In the genomic region with DNA sequence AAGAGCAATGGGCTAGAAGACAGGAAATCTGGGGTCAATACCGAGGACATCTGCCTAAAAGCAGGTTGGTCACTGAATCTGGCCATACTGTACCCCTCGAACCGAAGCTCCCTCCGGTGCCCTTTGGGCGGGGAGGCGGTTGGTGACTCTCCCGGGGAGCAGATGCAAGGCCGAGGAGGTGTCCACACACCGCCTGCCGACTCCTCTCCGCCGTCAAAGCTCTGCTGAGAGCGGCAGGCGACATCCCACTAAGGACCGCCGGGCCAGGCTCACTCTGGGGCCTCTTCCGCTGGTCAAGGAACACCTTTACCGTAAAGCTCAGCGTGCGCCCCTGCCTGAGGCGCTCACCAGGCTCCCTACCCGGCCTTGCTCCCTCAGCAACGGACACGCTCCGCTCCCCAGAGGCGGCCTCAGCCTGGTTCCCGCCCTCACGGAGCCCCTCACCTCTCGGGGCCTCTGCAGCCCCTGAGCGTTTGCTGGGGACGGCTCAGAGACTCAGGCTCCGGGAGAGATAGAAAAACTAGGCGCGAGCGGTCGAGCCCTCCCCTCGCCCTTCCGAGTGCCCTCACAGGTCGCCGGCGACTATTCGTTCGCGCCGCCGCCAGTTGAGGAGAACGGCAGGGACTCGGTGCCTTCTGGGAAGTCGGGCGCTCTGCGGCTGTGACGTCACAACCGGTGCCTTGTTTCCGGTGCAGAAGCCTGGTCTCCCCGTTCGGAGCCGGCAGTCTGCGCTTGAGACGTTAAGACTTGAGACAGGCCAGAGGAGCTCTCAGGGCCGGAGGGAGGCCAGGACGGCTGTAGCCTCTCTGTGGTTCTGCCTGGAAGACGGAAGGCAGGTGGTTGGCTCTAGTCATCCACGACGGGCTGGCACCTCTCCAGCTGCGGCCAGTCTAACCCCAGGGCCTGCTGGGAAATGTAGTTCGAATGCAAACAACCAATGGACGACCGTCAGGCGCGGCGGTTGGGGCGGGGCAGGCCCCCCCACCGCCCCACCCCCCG, we compare ENCODE assay signal across 8 cellular contexts. TPM values are rescaled to one million over a fixed set of nuclear protein-coding genes. Genes with fewer than 3 reads are reported as not detected.
DNase-seq lines count a peak whose midpoint lies in the region; ATAC-seq and TF ChIP-seq lines count a peak whose summit lies in the region.

A gene with protein sequence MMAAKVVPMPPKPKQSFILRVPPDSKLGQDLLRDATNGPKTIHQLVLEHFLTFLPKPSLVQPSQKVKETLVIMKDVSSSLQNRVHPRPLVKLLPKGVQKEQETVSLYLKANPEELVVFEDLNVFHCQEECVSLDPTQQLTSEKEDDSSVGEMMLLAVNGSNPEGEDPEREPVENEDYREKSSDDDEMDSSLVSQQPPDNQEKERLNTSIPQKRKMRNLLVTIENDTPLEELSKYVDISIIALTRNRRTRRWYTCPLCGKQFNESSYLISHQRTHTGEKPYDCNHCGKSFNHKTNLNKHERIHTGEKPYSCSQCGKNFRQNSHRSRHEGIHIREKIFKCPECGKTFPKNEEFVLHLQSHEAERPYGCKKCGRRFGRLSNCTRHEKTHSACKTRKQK (minus strand): TSS at position 616 of the 999 bp plus-strand sequence. CDS start 1,403 bp downstream, outside the sequence.

- peaks cover 49% of the 10 kb centered on the region for H3K36me3 Mint-ChIP-seq in activated T-helper 17 cell treated with anti-CD3 and anti-CD28 coated beads, Interleukin-2, amount 50 U/mL, for 72 hours (ENCODE audit: low read depth)
- H3K36me3 Mint-ChIP-seq in naive thymus-derived CD8-positive, alpha-beta T cell = peaks cover 23 to 37% (median 37%) of the 10 kb centered on the region in 3 donors
- H3K36me3 Mint-ChIP-seq in stimulated activated naive B cell treated with anti-CD40 and anti-IgM and Interleukin-4, amounts not matched to agents 10 μg/mL and 1 μg/mL and 100 μg/mL, for 72 hours = peaks cover 42 to 47% of the 10 kb centered on the region in 2 donors

- H3K27me3 Mint-ChIP-seq in activated T-helper 17 cell treated with anti-CD3 and anti-CD28 coated beads, Interleukin-2, amount 50 U/mL, for 72 hours = no peaks in the 10 kb centered on the region
- H3K27me3 Mint-ChIP-seq in naive thymus-derived CD8-positive, alpha-beta T cell = no peaks in the 10 kb centered on the region
- no peaks in the 10 kb centered on the region for H3K27me3 Mint-ChIP-seq in stimulated activated naive B cell treated with anti-CD40 and anti-IgM and Interleukin-4, amounts not matched to agents 10 μg/mL and 1 μg/mL and 100 μg/mL, for 72 hours

- H3K9me3 Mint-ChIP-seq in activated T-helper 17 cell treated with anti-CD3 and anti-CD28 coated beads, Interleukin-2, amount 50 U/mL, for 72 hours = peaks cover 9% of the 10 kb centered on the region
- peaks cover 0 to 16% (median 11%) of the 10 kb centered on the region in 9 donors for H3K9me3 Mint-ChIP-seq in naive thymus-derived CD8-positive, alpha-beta T cell
- H3K9me3 Mint-ChIP-seq in stimulated activated naive B cell treated with anti-CD40 and anti-IgM and Interleukin-4, amounts not matched to agents 10 μg/mL and 1 μg/mL and 100 μg/mL, for 72 hours = peaks cover 9 to 10% of the 10 kb centered on the region in 2 donors

- peaks cover 13% of the 10 kb centered on the region for H3K4me1 Mint-ChIP-seq in activated T-helper 17 cell treated with anti-CD3 and anti-CD28 coated beads, Interleukin-2, amount 50 U/mL, for 72 hours
- peaks cover 18 to 39% (median 34%) of the 10 kb centered on the region in 4 donors for H3K4me1 Mint-ChIP-seq in naive thymus-derived CD8-positive, alpha-beta T cell
- H3K4me1 Mint-ChIP-seq in stimulated activated naive B cell treated with anti-CD40 and anti-IgM and Interleukin-4, amounts not matched to agents 10 μg/mL and 1 μg/mL and 100 μg/mL, for 72 hours = peaks cover 15 to 17% of the 10 kb centered on the region in 2 donors

- peak within 1 kb of the TSS; percentile 94 for H3K27ac ChIP-seq in RWPE1

- no peak for TF ChIP-seq CTCF in RWPE1 (conservative IDR thresholded peaks at IDR 0.05; ENCODE audit: low read depth)
- TF ChIP-seq CTCF in fibroblast of mammary gland (conservative IDR thresholded peaks at IDR 0.05; ENCODE audit: control insufficient read depth, insufficient read depth, low read depth, low read length) = no peak

- CTCF ChIA-PET in RWPE1 (lab: Yijun Ruan, JAX) = interaction anchor here (0.6 to 0.8 kb wide), 3 partner anchors 16 to 422 kb away, joined by 3 to 5 read pairs (median 3); no protein-coding TSS in a partner anchor

- peak within 1 kb of the TSS; percentile 82 for H3K4me3 Mint-ChIP-seq in activated T-helper 17 cell treated with anti-CD3 and anti-CD28 coated beads, Interleukin-2, amount 50 U/mL, for 72 hours
- H3K4me3 Mint-ChIP-seq in naive thymus-derived CD8-positive, alpha-beta T cell = peak within 1 kb of the TSS; percentile 92 to 99 (median 95)
- H3K4me3 Mint-ChIP-seq in stimulated activated naive B cell treated with anti-CD40 and anti-IgM and Interleukin-4, amounts not matched to agents 10 μg/mL and 1 μg/mL and 100 μg/mL, for 72 hours = peak within 1 kb of the TSS; percentile 93 to 98

- peak within 1 kb of the TSS; percentile 96 for H3K4me3 ChIP-seq in fibroblast of mammary gland (ENCODE audit: control insufficient read depth, low read depth, low read length)

- POLR2A ChIA-PET in RWPE1 (lab: Yijun Ruan, JAX; ENCODE audit: low non-redundant PET) = interaction anchor here (0.5 to 1.2 kb wide), 3 partner anchors 9 to 55 kb away, joined by 4 to 5 read pairs (median 5); no protein-coding TSS in a partner anchor
- POLR2A ChIA-PET in naive thymus-derived CD8-positive, alpha-beta T cell (lab: Charles Lee) = interaction anchor here (0.6 to 4.0 kb wide), 23 partner anchors 9 to 222 kb away, joined by 3 to 25 read pairs (median 5); a partner anchor contains a TSS

- DNase-seq in EL (peak; percentile 94), H4 (ENCODE audit: low spot score) (peak; percentile 95), LoVo (ENCODE audit: low spot score) (peak; percentile 94), RWPE1 (ENCODE audit: low spot score) (peak; percentile 92), fibroblast of mammary gland (ENCODE audit: low read depth) (peak; percentile 95)
- DNase-seq in naive thymus-derived CD8-positive, alpha-beta T cell = peak; percentile 85 to 99 (median 92)
- DNase-seq in stimulated activated naive B cell treated with anti-CD40 and anti-IgM and Interleukin-4, amounts not matched to agents 10 μg/mL and 1 μg/mL and 100 μg/mL, for 72 hours = peak; percentile 92

- ATAC-seq in activated T-helper 17 cell treated with anti-CD3 and anti-CD28 coated beads, Interleukin-2, amount 50 U/mL, for 72 hours (replicated peaks) = peak; percentile 96
- peak; percentile 92 to 94 for ATAC-seq in naive thymus-derived CD8-positive, alpha-beta T cell
- peak; percentile 95 to 96 for ATAC-seq in stimulated activated naive B cell treated with anti-CD40 and anti-IgM and Interleukin-4, amounts not matched to agents 10 μg/mL and 1 μg/mL and 100 μg/mL, for 72 hours (replicated peaks)

- peak within 1 kb of the TSS; percentile 89 for H3K27ac Mint-ChIP-seq in activated T-helper 17 cell treated with anti-CD3 and anti-CD28 coated beads, Interleukin-2, amount 50 U/mL, for 72 hours
- peak within 1 kb of the TSS; percentile 90 to 99 (median 98) for H3K27ac Mint-ChIP-seq in naive thymus-derived CD8-positive, alpha-beta T cell
- H3K27ac Mint-ChIP-seq in stimulated activated naive B cell treated with anti-CD40 and anti-IgM and Interleukin-4, amounts not matched to agents 10 μg/mL and 1 μg/mL and 100 μg/mL, for 72 hours = peak within 1 kb of the TSS; percentile 100

RNA-seq across cellular contexts. Expression of the gene that starts here (rescaled TPM):
- 11.5 and 11.8 TPM in 2 replicates for total RNA-seq in H4 (2014; rRNA removed; shearing (Covaris generic))
- 10 to 100 TPM; 14.6 to 23.2 TPM for total RNA-seq in activated T-helper 17 cell treated with anti-CD3 and anti-CD28 coated beads, Interleukin-2, amount 50 U/mL, for 72 hours
- total RNA-seq in naive thymus-derived CD8-positive, alpha-beta T cell = 10 to 100 TPM; 24.5 to 25.8 TPM
- 10 to 100 TPM in 2 of 3 donors, 1 to 10 TPM in 1; 6.8 to 14.3 (median 13.9) TPM for polyA plus RNA-seq in naive thymus-derived CD8-positive, alpha-beta T cell

Comparison
In these comparisons a context has a peak if more than half of its experiments do, and no peak if none do; other contexts are left out.
1. Peak in every context shown above with its lines: DNase-seq, ATAC-seq, H3K4me3 ChIP-seq and H3K27ac ChIP-seq.